2 cellular contexts compared by ENCODE assay signal in genomic region chr2:172081248-172082022, GRCh38.
TF ChIP-seq lines count a peak whose summit lies in the region.

No MANE protein-coding gene starts in this region.

TF ChIP-seq in GM23338, 12 proteins besides CTCF, POLR2A, EP300 and RAD21:
- TF ChIP-seq CREB1 (CRISPR knock-in tag; IDR thresholded peaks at IDR 0.05; ENCODE audit: low read depth) (no peak), EZH2 (IDR thresholded peaks at IDR 0.05; ENCODE audit: low read depth, unreplicated experiment) (peak; percentile 98), EZH2phosphoT487 (IDR thresholded peaks at IDR 0.05; ENCODE audit: unreplicated experiment) (peak; percentile 61)

TF ChIP-seq in endothelial cell of umbilical vein, 7 proteins besides CTCF, POLR2A, EP300 and RAD21:
- TF ChIP-seq, protein P1, sequence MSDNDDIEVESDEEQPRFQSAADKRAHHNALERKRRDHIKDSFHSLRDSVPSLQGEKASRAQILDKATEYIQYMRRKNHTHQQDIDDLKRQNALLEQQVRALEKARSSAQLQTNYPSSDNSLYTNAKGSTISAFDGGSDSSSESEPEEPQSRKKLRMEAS (IDR thresholded peaks at IDR 0.05; ENCODE audit: insufficient read depth, insufficient read length), result no peak
- no peak for TF ChIP-seq FOS (IDR thresholded peaks at IDR 0.05; ENCODE audit: borderline replicate concordance, insufficient read depth, low read length)
- peak; percentile 94 for TF ChIP-seq EZH2 (IDR thresholded peaks at IDR 0.05; ENCODE audit: borderline replicate concordance, low read depth, low read length, severe bottlenecking)
- TF ChIP-seq JUN (IDR thresholded peaks at IDR 0.05; ENCODE audit: borderline replicate concordance, insufficient read depth, insufficient read length, low read depth), result no peak
- TF ChIP-seq POLR2AphosphoS5 (IDR thresholded peaks at IDR 0.05; ENCODE audit: insufficient read depth, low read depth, low read length), result no peak
- no peak for TF ChIP-seq GATA2 (IDR thresholded peaks at IDR 0.05; ENCODE audit: insufficient read depth, insufficient read length, low read depth, low read length)
- TF ChIP-seq MYC (IDR thresholded peaks at IDR 0.05; ENCODE audit: low read depth, low read length), result no peak
